ENCODE assay signal across 2 cellular contexts in genomic region chr1:243715285-243715684, GRCh38.
TF ChIP-seq lines count a peak whose summit lies in the region.

No MANE protein-coding gene starts in this region.

TF ChIP-seq in IMR-90, 13 proteins besides CTCF, POLR2A, EP300 and RAD21 (continued from another document):
- no peak for TF ChIP-seq ELK1 (IDR thresholded peaks at IDR 0.05; ENCODE audit: borderline replicate concordance, low read depth, low read length)
- peak; percentile 44; the same call in 1 of the 2 replicates for TF ChIP-seq CEBPB (IDR thresholded peaks at IDR 0.05; ENCODE audit: low read depth, low read length)

TF ChIP-seq in neural cell, 6 proteins besides CTCF, POLR2A, EP300 and RAD21 (continued from another document):
- no peak for TF ChIP-seq TAF1 (IDR thresholded peaks at IDR 0.05; ENCODE audit: low read depth)
- no peak for TF ChIP-seq SMC3 (conservative IDR thresholded peaks at IDR 0.05; ENCODE audit: poor library complexity)
- TF ChIP-seq MXI1 (conservative IDR thresholded peaks at IDR 0.05; ENCODE audit: poor library complexity, severe bottlenecking), result no peak
- TF ChIP-seq REST (IDR thresholded peaks at IDR 0.05; ENCODE audit: borderline replicate concordance), result no peak
